26 cellular contexts compared by ENCODE assay signal in the genomic region with DNA sequence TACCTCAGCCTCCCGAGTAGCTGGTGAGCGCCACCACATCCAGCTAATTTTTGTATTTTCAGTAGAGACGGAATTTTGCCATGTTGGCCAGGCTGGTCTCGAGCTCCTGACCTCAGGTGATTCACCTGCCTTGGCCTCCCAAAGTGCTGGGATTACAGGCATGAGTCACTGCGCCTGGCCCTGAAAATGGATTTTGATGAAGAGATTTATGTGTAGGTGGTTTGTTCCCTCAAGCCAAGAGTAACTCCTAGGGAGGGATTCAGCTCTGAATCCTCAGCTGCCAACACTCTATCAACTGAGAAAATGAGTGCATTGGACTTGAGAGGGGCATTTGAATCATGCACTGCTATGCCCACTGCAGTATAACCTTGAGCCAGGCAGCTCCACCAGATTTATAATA. TPM values are rescaled to one million over a fixed set of nuclear protein-coding genes. Genes with fewer than 3 reads are reported as not detected.
DNase-seq lines count a peak whose midpoint lies in the region; ATAC-seq and TF ChIP-seq lines count a peak whose summit lies in the region.
"Had no signal": no experiment of that assay in that cellular context is flagged by ENCODE, and none has a peak within 500 bp of the region (broad histone marks: within the 10 kb centered on the region; RNA-seq: fewer than 3 reads in every experiment).

No MANE protein-coding gene starts in this region.

- POLR2A ChIA-PET in HEK293 (lab: Yijun Ruan, JAX), result interaction anchor here (0.5 kb wide), 1 partner anchor 58 kb away, joined by 5 read pairs; no protein-coding TSS in a partner anchor

- no peak for ATAC-seq in sciatic nerve
- no peak for ATAC-seq in GM19328 (IDR thresholded peaks at IDR 0.05; ENCODE audit: unreplicated experiment)

- H3K9me3 ChIP-seq in HEK293 (ENCODE audit: control insufficient read depth, insufficient read depth, low read depth, low read length), result no peaks in the 10 kb centered on the region
- H3K9me3 ChIP-seq: BLaER1 had no signal

- DNase-seq in A172 (ENCODE audit: low spot score) (peak; percentile 35), NCI-H226 (peak; percentile 24), epithelial cell of esophagus (ENCODE audit: low read depth) (peak; percentile 32), sciatic nerve (ENCODE audit: low spot score) (no peak), NCI-H1105 (lab: John Stamatoyannopoulos, UW) (no peak)
- DNase-seq in stimulated activated CD4-positive, alpha-beta T cell treated with anti-CD3 and anti-CD28 coated beads, Interleukin-12 subunit alpha, Interleukin-12 subunit beta, amount 100 ng/mL, for 4 hours, result no peak
- DNase-seq: 8988T; CD4-positive, CD25-positive, alpha-beta regulatory T cell; GDM1; IMR-90; MV-4-11; NCI-H1105 treated with DMSO at 0.1 percent for 48 hours; NCI-H146; NCI-H1930; NCI-H2107; NCI-H446; NCI-H524 treated with DMSO at 0.1 percent for 48 hours; NCI-H774; NK-92 treated with Interleukin-12 subunit alpha and Interleukin-12 subunit beta, amount 100 ng/mL, for 24 hours; SIG-M5 had no signal

- peaks cover 5% of the 10 kb centered on the region; the same call in 1 of the 2 replicates for H3K4me1 ChIP-seq in HEK293 (ENCODE audit: control insufficient read depth, insufficient read depth, low read length)
- H3K4me1 ChIP-seq: BLaER1 had no signal

- intact Hi-C loops in sciatic nerve (cut with DNase I), result no loop called here

- no peaks in the 10 kb centered on the region for H3K36me3 ChIP-seq in HEK293 (ENCODE audit: control insufficient read depth in 2 of 2, insufficient read depth in 1 of 2, low read length in 2 of 2)
- H3K36me3 ChIP-seq: BLaER1 had no signal

- CTCF ChIA-PET in HEK293 (lab: Yijun Ruan, JAX), result interaction anchor here (1.2 to 1.6 kb wide), 2 partner anchors 15 to 223 kb away, joined by 5 to 10 read pairs; no protein-coding TSS in a partner anchor

- TF ChIP-seq CTCF in HEK293 (tag by site-specific recombination; IDR thresholded peaks at IDR 0.05) (no peak), epithelial cell of esophagus (IDR thresholded peaks at IDR 0.05; ENCODE audit: insufficient read depth, low read depth, low read length, missing control alignments) (no peak)

- H3K4me3 ChIP-seq in HEK293 (ENCODE audit: low read depth, low read length), result no peak overlapping the region
- H3K4me3 ChIP-seq in epithelial cell of esophagus (ENCODE audit: low read length), result no peak overlapping the region
- H3K4me3 ChIP-seq: BLaER1, SK-N-MC had no signal

- H3K27ac ChIP-seq in HEK293 (ENCODE audit: extremely low read depth, low read depth, low read length), result no peak overlapping the region
- H3K27ac ChIP-seq: BLaER1, KMS-11, RWPE1, SK-N-MC had no signal

TF ChIP-seq in HEK293, 187 proteins besides CTCF, POLR2A, EP300 and RAD21:
- no peak for TF ChIP-seq ZBTB6 (tag by site-specific recombination; IDR thresholded peaks at IDR 0.05)
- no peak for TF ChIP-seq BCL11B (tag by site-specific recombination; IDR thresholded peaks at IDR 0.05; ENCODE audit: low read depth)
- peak; percentile 39 for TF ChIP-seq ZFHX2 (tag by site-specific recombination; conservative IDR thresholded peaks at IDR 0.05)
- peak; percentile 26; the same call in 1 of the 2 replicates for TF ChIP-seq GLIS1 (tag by site-specific recombination; IDR thresholded peaks at IDR 0.05)

RNA-seq across cellular contexts. Expression of gene LIPG, which starts 17.5 kb away (rescaled TPM):
- 3.2 and 3.7 TPM in 2 replicates for total RNA-seq in A172 (2014; rRNA removed; shearing (Covaris generic))
- total RNA-seq in sciatic nerve, result 5.8 TPM
- total RNA-seq: CD4-positive, CD25-positive, alpha-beta regulatory T cell had no signal

RNA-seq across cellular contexts. Expression of gene RPL17, which starts 52.1 kb away (rescaled TPM):
- total RNA-seq in A172 (2014; rRNA removed; shearing (Covaris generic)), result 1,215 and 1,245 TPM in 2 replicates
- 1,143 TPM for total RNA-seq in sciatic nerve

RNA-seq across cellular contexts. Expression of gene C18orf32, which starts 57.3 kb away (rescaled TPM):
- 37.5 and 54.1 TPM in 2 replicates for total RNA-seq in A172 (2014; rRNA removed; shearing (Covaris generic))
- 54.6 TPM for total RNA-seq in sciatic nerve

Comparison
In these comparisons a context has a peak if more than half of its experiments do, and no peak if none do; other contexts are left out.
1. DNase-seq: peak in A172 (single experiment), NCI-H226 (single experiment) and epithelial cell of esophagus (single experiment); none in sciatic nerve (single experiment), stimulated activated CD4-positive, alpha-beta T cell treated with anti-CD3 and anti-CD28 coated beads, Interleukin-12 subunit alpha, Interleukin-12 subunit beta, amount 100 ng/mL, for 4 hours (single experiment) and NCI-H1105 (single experiment).